ENCODE assay signal across 8 cellular contexts in genomic region chr19:1864480-1865171, GRCh38. TPM values are rescaled to one million over a fixed set of nuclear protein-coding genes. Genes with fewer than 3 reads are reported as not detected.
DNase-seq lines count a peak whose midpoint lies in the region; ATAC-seq, FAIRE-seq and TF ChIP-seq lines count a peak whose summit lies in the region.

No MANE protein-coding gene starts in this region.

- H3K4me1 Mint-ChIP-seq in CD4-positive, alpha-beta memory T cell, result peaks cover 6 to 34% (median 20%) of the 10 kb centered on the region in 4 donors

- peak overlapping the region; percentile 74 for H3K27ac ChIP-seq in CD4-positive, alpha-beta memory T cell (ENCODE audit: low read depth, low read length)
- H3K27ac ChIP-seq in HepG2 (ENCODE audit: extremely low read length, insufficient read depth, low read length), result peak overlapping the region; percentile 98

- peak overlapping the region; percentile 23 to 76 for H3K4me3 ChIP-seq in CD4-positive, alpha-beta memory T cell (ENCODE audit: low read length in 2 of 2)
- H3K4me3 ChIP-seq in WI38 (ENCODE audit: low read depth, low read length) (peak overlapping the region; percentile 71), HepG2 (replicated peaks in 1 of 3; ENCODE audit: insufficient read depth in 1 of 3, low read depth in 2 of 3, low read length in 3 of 3) (peak overlapping the region; percentile 73 to 98 (median 82))

- no peaks in the 10 kb centered on the region for H3K9me3 Mint-ChIP-seq in CD4-positive, alpha-beta memory T cell

- H3K36me3 ChIP-seq in CD4-positive, alpha-beta memory T cell (ENCODE audit: insufficient read depth, low read length), result no peaks in the 10 kb centered on the region
- no peaks in the 10 kb centered on the region for H3K36me3 ChIP-seq in HepG2 (replicated peaks in 1 of 2; ENCODE audit: control insufficient read depth in 1 of 2, insufficient read depth in 2 of 2, low read length in 2 of 2)

- peak overlapping the region; percentile 94 for H3K4me2 ChIP-seq in HepG2 (ENCODE audit: low read depth, low read length)

- peak in 2 of 5 donors; percentile 30 to 52 for DNase-seq in CD4-positive, alpha-beta memory T cell
- DNase-seq in KBM-7 (peak; percentile 79), dermis blood vessel endothelial cell (peak; percentile 80), HepG2 (ENCODE audit: low spot score) (peak; percentile 66), GOT3 (lab: John Stamatoyannopoulos, UW) (no peak)
- peak; percentile 58 for DNase-seq in stimulated activated CD8-positive, alpha-beta memory T cell treated with anti-CD3 and anti-CD28 coated beads, Interleukin-12 subunit alpha, Interleukin-12 subunit beta, amount 100 ng/mL, for 4 hours (ENCODE audit: low read depth)

- intact Hi-C loops in CD4-positive, alpha-beta memory T cell (cut with micrococcal nuclease), result loop anchor here (1.0 to 5.0 kb wide), 7 partner anchors 9 to 1067 kb away; partner anchors contain the start of genes ABHD17A, ADAT3, MKNK2 and PTBP1
- intact Hi-C loops in HepG2 (cut with micrococcal nuclease; ENCODE audit: unreplicated experiment), result no loop called here

- no peaks in the 10 kb centered on the region for H3K27me3 ChIP-seq in CD4-positive, alpha-beta memory T cell (ENCODE audit: insufficient read depth, low read length)
- H3K27me3 ChIP-seq in HepG2 (ENCODE audit: control insufficient read depth in 1 of 2, insufficient read depth in 2 of 2, low read length in 2 of 2), result no peaks in the 10 kb centered on the region; a peak in 1 of 5 replicates

- CTCF ChIA-PET in CD4-positive, alpha-beta memory T cell (lab: Charles Lee; ENCODE audit: partially characterized antibody), result interaction anchor here (0.7 to 1.6 kb wide), 9 partner anchors 10 to 72 kb away, joined by 3 to 12 read pairs (median 4); no protein-coding TSS in a partner anchor
- CTCF ChIA-PET in HepG2 (lab: Yijun Ruan, JAX; ENCODE audit: low intra/inter-chr PET ratio, low total read pairs), result interaction anchor here (1.2 kb wide), 1 partner anchor 16 kb away, joined by 3 read pairs; the partner anchor contains the start of gene REXO1

- no peaks in the 10 kb centered on the region for H3K27me3 Mint-ChIP-seq in CD4-positive, alpha-beta memory T cell

- peaks cover 30% of the 10 kb centered on the region for H3K4me1 ChIP-seq in CD4-positive, alpha-beta memory T cell (ENCODE audit: insufficient read depth, low read length)
- H3K4me1 ChIP-seq in HepG2 (ENCODE audit: insufficient read depth, low read length), result peaks cover 61% of the 10 kb centered on the region

- TF ChIP-seq EP300 in HepG2 (IDR thresholded peaks at IDR 0.05; ENCODE audit: low read depth in 2 of 2, low read length in 2 of 2) (no peak), HepG2 (CRISPR knock-in tag; IDR thresholded peaks at IDR 0.05; ENCODE audit: borderline replicate concordance) (no peak)

- TSS peak; percentile 91 for BruUV-seq in HepG2 (replicated peaks; lab: Mats Ljungman, UMichigan)

- peaks cover 16% of the 10 kb centered on the region; the same call in 1 of the 2 replicates for H4K20me1 ChIP-seq in HepG2 (ENCODE audit: insufficient read depth, low read length)

- no peak overlapping the region for H2AFZ ChIP-seq in HepG2 (ENCODE audit: low read length)

- TF ChIP-seq CTCF in WI38 (IDR thresholded peaks at IDR 0.05; ENCODE audit: low read depth, low read length) (peak; percentile 59), HepG2 (CRISPR knock-in tag; IDR thresholded peaks at IDR 0.05) (peak; percentile 84)

- H3K4me3 Mint-ChIP-seq in CD4-positive, alpha-beta memory T cell, result peak overlapping the region; percentile 58 to 83 (median 76)

- no peaks in the 10 kb centered on the region for H3K9me3 ChIP-seq in CD4-positive, alpha-beta memory T cell (ENCODE audit: control insufficient read depth in 1 of 2, low read length in 2 of 2)
- no peaks in the 10 kb centered on the region for H3K9me3 ChIP-seq in HepG2 (ENCODE audit: low read length)

- POLR2A ChIA-PET in CD4-positive, alpha-beta memory T cell (lab: Charles Lee; ENCODE audit: partially characterized antibody), result interaction anchor here (0.9 to 4.1 kb wide), 14 partner anchors 9 to 1037 kb away, joined by 3 to 60 read pairs (median 4); partner anchors contain the start of genes ABHD17A, ADAT3, SCAMP4 and ZNF57
- POLR2A ChIA-PET in HepG2 (lab: Yijun Ruan, JAX), result interaction anchor here (0.6 to 1.5 kb wide), 14 partner anchors 10 to 634 kb away, joined by 3 to 13 read pairs (median 4); partner anchors contain the start of genes ABHD17A, ADAT3 and SCAMP4

- peak overlapping the region; percentile 46 to 91 (median 79) for H3K27ac Mint-ChIP-seq in CD4-positive, alpha-beta memory T cell

- TF ChIP-seq RAD21 in HepG2 (CRISPR knock-in tag; IDR thresholded peaks at IDR 0.05), result peak; percentile 94

- 13% methylated on average over 9 of the region's 52 CpGs for WGBS in HepG2 (ENCODE audit: low lambda C conversion rate)

- in situ Hi-C loops in KBM-7 (cut with MboI; ENCODE audit: low pct_unique_long_range_greater_than_20kb, low sequenced_read_pairs), result no loop called here
- in situ Hi-C loops in HepG2 (cut with HindIII; ENCODE audit: extremely low pct_ligation_motif_present, low pct_unique_long_range_greater_than_20kb), result no loop called here

- peak; percentile 57 to 62; a peak in 3 of 4 replicates for TF ChIP-seq POLR2A in HepG2 (IDR thresholded peaks at IDR 0.05; ENCODE audit: insufficient read depth in 1 of 2, low read depth in 2 of 2, low read length in 2 of 2)

- FAIRE-seq in HepG2 (lab: Jason Lieb, UNC), result no peak

- H3K9ac ChIP-seq in HepG2 (ENCODE audit: insufficient read depth, low read depth, low read length), result peak overlapping the region; percentile 89

- peak; percentile 32 for ATAC-seq in GM19397 (IDR thresholded peaks at IDR 0.05; ENCODE audit: unreplicated experiment)
- ATAC-seq in HepG2, result peak; percentile 76

- H3K36me3 Mint-ChIP-seq in CD4-positive, alpha-beta memory T cell, result peaks cover 0 to 6% of the 10 kb centered on the region in 2 donors

- H3K79me2 ChIP-seq in HepG2 (ENCODE audit: insufficient read depth, low read length), result peaks cover 30% of the 10 kb centered on the region

RNA-seq across cellular contexts. Expression of gene KLF16, which starts 1.2 kb away (rescaled TPM):
- 10 to 100 TPM; 17.9 to 19.3 TPM for total RNA-seq in CD4-positive, alpha-beta memory T cell
- polyA plus RNA-seq in CD4-positive, alpha-beta memory T cell, result 1 to 10 TPM in 1 of 2 donors, under 1 TPM in 1; 0.39 to 1.3 TPM
- total RNA-seq in dermis blood vessel endothelial cell (5.3 and 9.5 TPM in 2 replicates), HepG2 (2016; rRNA removed; fragmentation: Illumina TruSeq; extraction: Trizol) (6.2 and 6.7 TPM in 2 replicates)
- total RNA-seq in HepG2 (2016; cell fraction: cytosol; rRNA removed; fragmentation: Illumina TruSeq; extraction: Trizol; ENCODE audit: low read depth), result 2.1 and 2.2 TPM in 2 replicates
- 5.5 and 5.9 TPM in 2 replicates for total RNA-seq in HepG2 (2016; cell fraction: insoluble cytoplasmic fraction; rRNA removed; fragmentation: Illumina TruSeq; extraction: Trizol)
- total RNA-seq in HepG2 (2016; cell fraction: membrane; rRNA removed; fragmentation: Illumina TruSeq; extraction: Trizol), result 8.3 and 8.9 TPM in 2 replicates
- total RNA-seq in HepG2 (2016; cell fraction: nucleus; rRNA removed; fragmentation: Illumina TruSeq; extraction: Trizol), result 4.0 and 4.8 TPM in 2 replicates
- polyA plus RNA-seq in HepG2 (2011; rRNA removed), result 3.5 and 4.7 TPM in 2 replicates
- 3.7 and 7.0 TPM in 2 replicates for polyA plus RNA-seq in HepG2 (2011; cell fraction: cytosol; rRNA removed)
- 16.7 and 31.9 TPM in 2 replicates for polyA plus RNA-seq in HepG2 (2011; cell fraction: nucleus; rRNA removed)
- 8.3 and 9.4 TPM in 2 replicates for polyA plus RNA-seq in HepG2 (2012)
- polyA plus RNA-seq in HepG2 (2016; cell fraction: cytosol; fragmentation: Illumina TruSeq; extraction: Trizol; ENCODE audit: low read depth), result 3.2 and 3.4 TPM in 2 replicates
- polyA plus RNA-seq in HepG2 (2016; cell fraction: insoluble cytoplasmic fraction; fragmentation: Illumina TruSeq; extraction: Trizol; ENCODE audit: low read depth), result 12.0 and 14.3 TPM in 2 replicates
- polyA plus RNA-seq in HepG2 (2016; cell fraction: membrane; fragmentation: Illumina TruSeq; extraction: Trizol; ENCODE audit: low read depth), result 8.9 and 9.3 TPM in 2 replicates
- 11.4 and 12.0 TPM in 2 replicates for polyA plus RNA-seq in HepG2 (2016; cell fraction: nucleus; fragmentation: Illumina TruSeq; extraction: Trizol; ENCODE audit: insufficient read depth, low read depth)
- 3.1 and 9.7 TPM in 2 replicates for polyA minus RNA-seq in HepG2 (2011; rRNA and poly(A)+ RNA removed; ENCODE audit: low replicate concordance)
- 8.9 and 15.3 TPM in 2 replicates for polyA minus RNA-seq in HepG2 (2011; cell fraction: cytosol; rRNA and poly(A)+ RNA removed)
- polyA minus RNA-seq in HepG2 (2011; cell fraction: nucleus; rRNA and poly(A)+ RNA removed), result 2.1 and 2.2 TPM in 2 replicates

RNA-seq across cellular contexts. Expression of gene REXO1, which starts 16.3 kb away (rescaled TPM):
- 10 to 100 TPM; 57.1 to 57.3 TPM for total RNA-seq in CD4-positive, alpha-beta memory T cell
- polyA plus RNA-seq in CD4-positive, alpha-beta memory T cell, result 10 to 100 TPM in 1 of 2 donors, 1 to 10 TPM in 1; 1.5 to 11.9 TPM
- 8.7 and 14.0 TPM in 2 replicates for total RNA-seq in dermis blood vessel endothelial cell
- total RNA-seq in HepG2 (2016; rRNA removed; fragmentation: Illumina TruSeq; extraction: Trizol), result 3.0 and 5.0 TPM in 2 replicates
- total RNA-seq in HepG2 (2016; cell fraction: cytosol; rRNA removed; fragmentation: Illumina TruSeq; extraction: Trizol; ENCODE audit: low read depth), result 1.1 and 3.2 TPM in 2 replicates
- 4.1 and 5.2 TPM in 2 replicates for total RNA-seq in HepG2 (2016; cell fraction: insoluble cytoplasmic fraction; rRNA removed; fragmentation: Illumina TruSeq; extraction: Trizol)
- 3.9 and 4.2 TPM in 2 replicates for total RNA-seq in HepG2 (2016; cell fraction: membrane; rRNA removed; fragmentation: Illumina TruSeq; extraction: Trizol)
- 6.0 and 7.6 TPM in 2 replicates for total RNA-seq in HepG2 (2016; cell fraction: nucleus; rRNA removed; fragmentation: Illumina TruSeq; extraction: Trizol)
- 11.2 and 13.0 TPM in 2 replicates for polyA plus RNA-seq in HepG2 (2011; rRNA removed)
- 8.7 and 9.8 TPM in 2 replicates for polyA plus RNA-seq in HepG2 (2011; cell fraction: cytosol; rRNA removed)
- 91.1 and 123 TPM in 2 replicates for polyA plus RNA-seq in HepG2 (2011; cell fraction: nucleus; rRNA removed)
- 13.8 and 15.4 TPM in 2 replicates for polyA plus RNA-seq in HepG2 (2012)
- polyA plus RNA-seq in HepG2 (2016; cell fraction: cytosol; fragmentation: Illumina TruSeq; extraction: Trizol; ENCODE audit: low read depth), result 1.7 and 1.8 TPM in 2 replicates
- polyA plus RNA-seq in HepG2 (2016; cell fraction: insoluble cytoplasmic fraction; fragmentation: Illumina TruSeq; extraction: Trizol; ENCODE audit: low read depth), result 7.3 and 10.0 TPM in 2 replicates
- 5.1 and 5.3 TPM in 2 replicates for polyA plus RNA-seq in HepG2 (2016; cell fraction: membrane; fragmentation: Illumina TruSeq; extraction: Trizol; ENCODE audit: low read depth)
- 39.5 and 44.1 TPM in 2 replicates for polyA plus RNA-seq in HepG2 (2016; cell fraction: nucleus; fragmentation: Illumina TruSeq; extraction: Trizol; ENCODE audit: insufficient read depth, low read depth)
- 16.3 and 19.1 TPM in 2 replicates for polyA minus RNA-seq in HepG2 (2011; rRNA and poly(A)+ RNA removed; ENCODE audit: low replicate concordance)
- polyA minus RNA-seq in HepG2 (2011; cell fraction: cytosol; rRNA and poly(A)+ RNA removed), result 5.5 and 7.7 TPM in 2 replicates
- polyA minus RNA-seq in HepG2 (2011; cell fraction: nucleus; rRNA and poly(A)+ RNA removed), result 9.3 and 10.8 TPM in 2 replicates

RNA-seq across cellular contexts. Expression of gene ABHD17A, which starts 20.7 kb away (rescaled TPM):
- 100 to 1,000 TPM; 106 to 109 TPM for total RNA-seq in CD4-positive, alpha-beta memory T cell
- 100 to 1,000 TPM; 138 to 204 TPM for polyA plus RNA-seq in CD4-positive, alpha-beta memory T cell
- total RNA-seq in dermis blood vessel endothelial cell, result 111 and 142 TPM in 2 replicates
- 27.9 and 40.8 TPM in 2 replicates for total RNA-seq in HepG2 (2016; rRNA removed; fragmentation: Illumina TruSeq; extraction: Trizol)
- 52.2 and 64.4 TPM in 2 replicates for total RNA-seq in HepG2 (2016; cell fraction: cytosol; rRNA removed; fragmentation: Illumina TruSeq; extraction: Trizol; ENCODE audit: low read depth)
- 24.0 and 37.3 TPM in 2 replicates for total RNA-seq in HepG2 (2016; cell fraction: insoluble cytoplasmic fraction; rRNA removed; fragmentation: Illumina TruSeq; extraction: Trizol)
- 65.2 and 82.2 TPM in 2 replicates for total RNA-seq in HepG2 (2016; cell fraction: membrane; rRNA removed; fragmentation: Illumina TruSeq; extraction: Trizol)
- total RNA-seq in HepG2 (2016; cell fraction: nucleus; rRNA removed; fragmentation: Illumina TruSeq; extraction: Trizol), result 17.1 and 19.3 TPM in 2 replicates
- 27.7 and 44.6 TPM in 2 replicates for polyA plus RNA-seq in HepG2 (2011; rRNA removed)
- polyA plus RNA-seq in HepG2 (2011; cell fraction: cytosol; rRNA removed), result 25.9 and 53.1 TPM in 2 replicates
- polyA plus RNA-seq in HepG2 (2011; cell fraction: nucleus; rRNA removed), result 72.5 and 83.8 TPM in 2 replicates
- polyA plus RNA-seq in HepG2 (2012), result 11.9 and 16.2 TPM in 2 replicates
- polyA plus RNA-seq in HepG2 (2016; cell fraction: cytosol; fragmentation: Illumina TruSeq; extraction: Trizol; ENCODE audit: low read depth), result 51.0 and 62.5 TPM in 2 replicates
- 25.3 and 27.0 TPM in 2 replicates for polyA plus RNA-seq in HepG2 (2016; cell fraction: insoluble cytoplasmic fraction; fragmentation: Illumina TruSeq; extraction: Trizol; ENCODE audit: low read depth)
- polyA plus RNA-seq in HepG2 (2016; cell fraction: membrane; fragmentation: Illumina TruSeq; extraction: Trizol; ENCODE audit: low read depth), result 54.6 and 60.4 TPM in 2 replicates
- polyA plus RNA-seq in HepG2 (2016; cell fraction: nucleus; fragmentation: Illumina TruSeq; extraction: Trizol; ENCODE audit: insufficient read depth, low read depth), result 38.7 and 42.0 TPM in 2 replicates
- 15.0 and 50.9 TPM in 2 replicates for polyA minus RNA-seq in HepG2 (2011; rRNA and poly(A)+ RNA removed; ENCODE audit: low replicate concordance)
- polyA minus RNA-seq in HepG2 (2011; cell fraction: cytosol; rRNA and poly(A)+ RNA removed), result 17.2 and 18.0 TPM in 2 replicates
- polyA minus RNA-seq in HepG2 (2011; cell fraction: nucleus; rRNA and poly(A)+ RNA removed), result 5.7 and 5.8 TPM in 2 replicates

RNA-seq across cellular contexts. Expression of gene ADAT3, which starts 40.6 kb away (rescaled TPM):
- total RNA-seq in CD4-positive, alpha-beta memory T cell, result 1 to 10 TPM; 3.7 to 4.9 TPM
- 1 to 10 TPM; 1.4 to 3.9 TPM for polyA plus RNA-seq in CD4-positive, alpha-beta memory T cell
- total RNA-seq in dermis blood vessel endothelial cell (5.8 and 6.2 TPM in 2 replicates), HepG2 (2016; rRNA removed; fragmentation: Illumina TruSeq; extraction: Trizol) (2.0 and 3.5 TPM in 2 replicates)
- total RNA-seq in HepG2 (2016; cell fraction: cytosol; rRNA removed; fragmentation: Illumina TruSeq; extraction: Trizol; ENCODE audit: low read depth), result 0.79 and 0.81 TPM in 2 replicates
- 1.7 and 3.1 TPM in 2 replicates for total RNA-seq in HepG2 (2016; cell fraction: insoluble cytoplasmic fraction; rRNA removed; fragmentation: Illumina TruSeq; extraction: Trizol)
- total RNA-seq in HepG2 (2016; cell fraction: membrane; rRNA removed; fragmentation: Illumina TruSeq; extraction: Trizol), result 1.7 and 2.1 TPM in 2 replicates
- total RNA-seq in HepG2 (2016; cell fraction: nucleus; rRNA removed; fragmentation: Illumina TruSeq; extraction: Trizol), result 1.5 and 1.9 TPM in 2 replicates
- 0.95 and 1.4 TPM in 2 replicates for polyA plus RNA-seq in HepG2 (2011; rRNA removed)
- 0.94 and 1.7 TPM in 2 replicates for polyA plus RNA-seq in HepG2 (2011; cell fraction: cytosol; rRNA removed)
- polyA plus RNA-seq in HepG2 (2011; cell fraction: nucleus; rRNA removed), result 6.4 and 7.8 TPM in 2 replicates
- polyA plus RNA-seq in HepG2 (2012), result 1.3 and 1.7 TPM in 2 replicates
- 0.68 TPM in 2 replicates for polyA plus RNA-seq in HepG2 (2016; cell fraction: cytosol; fragmentation: Illumina TruSeq; extraction: Trizol; ENCODE audit: low read depth)
- polyA plus RNA-seq in HepG2 (2016; cell fraction: insoluble cytoplasmic fraction; fragmentation: Illumina TruSeq; extraction: Trizol; ENCODE audit: low read depth), result 2.8 and 3.5 TPM in 2 replicates
- polyA plus RNA-seq in HepG2 (2016; cell fraction: membrane; fragmentation: Illumina TruSeq; extraction: Trizol; ENCODE audit: low read depth), result 1.1 and 1.4 TPM in 2 replicates
- 5.0 and 6.1 TPM in 2 replicates for polyA plus RNA-seq in HepG2 (2016; cell fraction: nucleus; fragmentation: Illumina TruSeq; extraction: Trizol; ENCODE audit: insufficient read depth, low read depth)
- polyA minus RNA-seq in HepG2 (2011; rRNA and poly(A)+ RNA removed; ENCODE audit: low replicate concordance), result 2.1 and 3.8 TPM in 2 replicates
- polyA minus RNA-seq in HepG2 (2011; cell fraction: cytosol; rRNA and poly(A)+ RNA removed), result 1.3 and 1.6 TPM in 2 replicates
- 2.3 and 2.6 TPM in 2 replicates for polyA minus RNA-seq in HepG2 (2011; cell fraction: nucleus; rRNA and poly(A)+ RNA removed)

RNA-seq across cellular contexts. Expression of gene SCAMP4, which starts 40.6 kb away (rescaled TPM):
- total RNA-seq in CD4-positive, alpha-beta memory T cell, result 10 to 100 TPM; 23.4 to 29.1 TPM
- 10 to 100 TPM in 1 of 2 donors, 1 to 10 TPM in 1; 9.8 to 15.5 TPM for polyA plus RNA-seq in CD4-positive, alpha-beta memory T cell
- total RNA-seq in dermis blood vessel endothelial cell (34.7 and 56.1 TPM in 2 replicates), HepG2 (2016; rRNA removed; fragmentation: Illumina TruSeq; extraction: Trizol) (10.8 and 13.7 TPM in 2 replicates)
- total RNA-seq in HepG2 (2016; cell fraction: cytosol; rRNA removed; fragmentation: Illumina TruSeq; extraction: Trizol; ENCODE audit: low read depth), result 4.4 and 5.1 TPM in 2 replicates
- total RNA-seq in HepG2 (2016; cell fraction: insoluble cytoplasmic fraction; rRNA removed; fragmentation: Illumina TruSeq; extraction: Trizol), result 9.1 and 12.6 TPM in 2 replicates
- total RNA-seq in HepG2 (2016; cell fraction: membrane; rRNA removed; fragmentation: Illumina TruSeq; extraction: Trizol), result 10.1 and 10.7 TPM in 2 replicates
- total RNA-seq in HepG2 (2016; cell fraction: nucleus; rRNA removed; fragmentation: Illumina TruSeq; extraction: Trizol), result 24.2 and 31.8 TPM in 2 replicates
- 10.7 and 12.8 TPM in 2 replicates for polyA plus RNA-seq in HepG2 (2011; rRNA removed)
- 7.6 and 8.7 TPM in 2 replicates for polyA plus RNA-seq in HepG2 (2011; cell fraction: cytosol; rRNA removed)
- 43.5 and 55.3 TPM in 2 replicates for polyA plus RNA-seq in HepG2 (2011; cell fraction: nucleus; rRNA removed)
- polyA plus RNA-seq in HepG2 (2012), result 21.8 and 32.2 TPM in 2 replicates
- polyA plus RNA-seq in HepG2 (2016; cell fraction: cytosol; fragmentation: Illumina TruSeq; extraction: Trizol; ENCODE audit: low read depth), result 5.1 and 6.4 TPM in 2 replicates
- 10.3 and 13.4 TPM in 2 replicates for polyA plus RNA-seq in HepG2 (2016; cell fraction: insoluble cytoplasmic fraction; fragmentation: Illumina TruSeq; extraction: Trizol; ENCODE audit: low read depth)
- 11.5 and 11.6 TPM in 2 replicates for polyA plus RNA-seq in HepG2 (2016; cell fraction: membrane; fragmentation: Illumina TruSeq; extraction: Trizol; ENCODE audit: low read depth)
- 69.4 and 71.5 TPM in 2 replicates for polyA plus RNA-seq in HepG2 (2016; cell fraction: nucleus; fragmentation: Illumina TruSeq; extraction: Trizol; ENCODE audit: insufficient read depth, low read depth)
- 14.8 and 32.0 TPM in 2 replicates for polyA minus RNA-seq in HepG2 (2011; rRNA and poly(A)+ RNA removed; ENCODE audit: low replicate concordance)
- 35.3 TPM in 2 replicates for polyA minus RNA-seq in HepG2 (2011; cell fraction: cytosol; rRNA and poly(A)+ RNA removed)
- polyA minus RNA-seq in HepG2 (2011; cell fraction: nucleus; rRNA and poly(A)+ RNA removed), result 13.2 and 15.5 TPM in 2 replicates
